In the genomic region with DNA sequence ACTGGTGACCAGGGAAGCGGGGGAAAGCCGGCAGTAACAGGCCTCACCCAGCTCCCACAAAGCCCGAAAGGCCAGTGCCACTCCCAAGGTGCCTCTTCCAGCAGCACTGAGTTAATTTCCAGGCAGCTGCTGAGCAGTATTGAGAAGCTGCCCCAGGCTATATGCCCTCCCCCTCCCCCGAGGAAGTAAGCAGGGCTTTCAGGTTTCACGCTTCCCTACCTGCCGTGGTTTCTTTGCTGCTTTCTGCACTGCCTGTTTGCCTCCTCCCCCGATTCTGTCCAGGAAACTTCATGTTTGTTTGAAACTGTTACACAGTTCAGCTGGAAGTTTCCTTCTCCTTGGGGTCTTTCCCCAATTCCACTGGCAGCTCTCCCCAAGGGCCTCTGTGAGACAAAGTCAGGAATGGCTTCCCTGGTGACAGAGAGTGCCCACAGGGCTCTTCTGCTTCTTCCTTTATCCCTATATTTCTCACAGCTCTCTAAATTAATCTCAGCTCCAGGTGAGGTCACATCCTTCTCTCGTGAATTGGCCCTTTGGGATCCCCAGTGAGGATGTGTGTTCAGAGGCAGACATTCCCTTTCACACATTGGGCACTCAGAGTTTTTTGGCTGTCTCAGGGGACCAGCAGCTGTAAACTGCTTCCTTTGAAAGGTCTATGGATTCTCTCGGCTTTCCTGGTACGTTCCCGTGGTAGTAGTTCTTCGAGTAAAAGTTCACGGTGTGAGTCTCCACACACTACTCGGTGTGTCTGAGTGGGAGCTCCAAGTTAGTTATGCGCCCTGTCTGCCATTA, we compare ENCODE assay signal across 8 cellular contexts. TPM values are rescaled to one million over a fixed set of nuclear protein-coding genes. Genes with fewer than 3 reads are reported as not detected.
A peak's percentile ranks its signal among the peaks of the same experiment; 100 is the strongest.
DNase-seq lines count a peak whose midpoint lies in the region; ATAC-seq and TF ChIP-seq lines count a peak whose summit lies in the region.

No MANE protein-coding gene starts in this region.

- TF ChIP-seq EP300 in gastroesophageal sphincter (IDR thresholded peaks at IDR 0.05), result no peak

- TF ChIP-seq POLR2A in NB4 (IDR thresholded peaks at IDR 0.05; ENCODE audit: extremely low read depth, insufficient read length) (no peak), gastroesophageal sphincter (IDR thresholded peaks at IDR 0.05) (no peak)

- peak; percentile 80 for ATAC-seq in GM18499 (IDR thresholded peaks at IDR 0.05; ENCODE audit: insufficient read depth, unreplicated experiment)
- ATAC-seq in GM21825 (IDR thresholded peaks at IDR 0.05; ENCODE audit: unreplicated experiment), result peak; percentile 97
- no peak for ATAC-seq in gastroesophageal sphincter

- DNase-seq in NB4 (ENCODE audit: low read depth) (peak; percentile 22), HuH-7 (ENCODE audit: low spot score) (no peak), epidermal melanocyte (ENCODE audit: insufficient read length, low spot score) (no peak)
- peak in 3 of 4 experiments; percentile 0 to 18 (median 15) for DNase-seq in activated naive CD4-positive, alpha-beta T cell (lab: John Stamatoyannopoulos, UW)

- H3K4me1 ChIP-seq in mucosa of rectum (ENCODE audit: control insufficient read depth in 2 of 2, insufficient read depth in 2 of 2, low read length in 2 of 2), result peaks cover 8 to 9% of the 10 kb centered on the region in 2 donors
- peaks cover 0 to 8% (median 0%) of the 10 kb centered on the region in 3 donors for H3K4me1 ChIP-seq in gastroesophageal sphincter

- no peaks in the 10 kb centered on the region for H3K27me3 ChIP-seq in mucosa of rectum (ENCODE audit: control insufficient read depth in 2 of 2, insufficient read depth in 2 of 2, low read length in 2 of 2)
- H3K27me3 ChIP-seq in gastroesophageal sphincter, result no peaks in the 10 kb centered on the region

- 64 to 74% methylated on average over 5 to 8 of the region's 15 CpGs for WGBS in gastroesophageal sphincter (ENCODE audit: low coverage in 1 of 2), 2 donors

- no peaks in the 10 kb centered on the region for H3K36me3 ChIP-seq in mucosa of rectum (ENCODE audit: control insufficient read depth in 2 of 2, insufficient read depth in 2 of 2, low read length in 2 of 2)
- H3K36me3 ChIP-seq in gastroesophageal sphincter, result no peaks in the 10 kb centered on the region

- no peak for TF ChIP-seq CTCF in NB4 (IDR thresholded peaks at IDR 0.05; ENCODE audit: low read depth, low read length)
- no peak for TF ChIP-seq CTCF in gastroesophageal sphincter (IDR thresholded peaks at IDR 0.05)

- H3K4me3 ChIP-seq in NB4 (ENCODE audit: low read depth, low read length) (no peak overlapping the region), mucosa of rectum (ENCODE audit: low read length in 2 of 2) (peak overlapping the region in 1 of 2 donors; percentile 48), gastroesophageal sphincter (no peak overlapping the region)

- no peaks in the 10 kb centered on the region for H3K9me3 ChIP-seq in mucosa of rectum (ENCODE audit: control insufficient read depth in 2 of 2, low read length in 2 of 2)
- H3K9me3 ChIP-seq in gastroesophageal sphincter, result no peaks in the 10 kb centered on the region

- H3K27ac ChIP-seq in mucosa of rectum (ENCODE audit: low read depth in 2 of 2, low read length in 2 of 2) (peak overlapping the region; percentile 59 to 65), gastroesophageal sphincter (no peak overlapping the region)

- peak overlapping the region; percentile 11 to 41 for H3K9ac ChIP-seq in mucosa of rectum (ENCODE audit: low read depth in 1 of 2, low read length in 2 of 2)

RNA-seq across cellular contexts. Expression of gene C1GALT1, which starts 19.4 kb away (rescaled TPM):
- total RNA-seq in gastroesophageal sphincter, result 10 to 100 TPM; 11.7 to 34.6 (median 12.7) TPM

Comparison
In these comparisons a context has a peak if more than half of its experiments do, and no peak if none do; other contexts are left out.
1. DNase-seq: peak in NB4 (single experiment) and activated naive CD4-positive, alpha-beta T cell (3 of 4); none in HuH-7 (single experiment) and epidermal melanocyte (single experiment).
2. H3K27ac ChIP-seq: peak in mucosa of rectum (2 of 2); none in gastroesophageal sphincter (0 of 4).